ENCODE assay signal across 8 cellular contexts in genomic region chr11:83292709-83293435, GRCh38. TPM values are rescaled to one million over a fixed set of nuclear protein-coding genes. Genes with fewer than 3 reads are reported as not detected.
DNase-seq lines count a peak whose midpoint lies in the region; ATAC-seq and TF ChIP-seq lines count a peak whose summit lies in the region.

No MANE protein-coding gene starts in this region.

- H3K9me3 Mint-ChIP-seq in stimulated activated naive CD8-positive, alpha-beta T cell treated with anti-CD3 and anti-CD28 coated beads, Interleukin-15, amount 100 ng/mL, for 72 hours: no peaks in the 10 kb centered on the region

- 0 out of 2 replicates have a peak overlapping the region, but pooled peaks have one; percentile 24 for H3K4me3 ChIP-seq in SK-N-MC
- no peak overlapping the region for H3K4me3 ChIP-seq in left lung

- DNase-seq in activated gamma-delta T cell treated with Interleukin-2 at 50 U/mL for 16 hours: peak; percentile 12
- no peak for DNase-seq in activated gamma-delta T cell (lab: John Stamatoyannopoulos, UW)
- DNase-seq in LHCN-M2 (ENCODE audit: low read depth): peak; percentile 74
- peak; percentile 56 for DNase-seq in SK-N-MC (ENCODE audit: low read depth, low spot score)
- peak; percentile 83 for DNase-seq in cerebellar cortex (ENCODE audit: low spot score)
- no peak for DNase-seq in left lung
- peak; percentile 22 to 26 for DNase-seq in stimulated activated naive CD8-positive, alpha-beta T cell treated with anti-CD3 and anti-CD28 coated beads, Interleukin-15, amount 100 ng/mL, for 72 hours

- ATAC-seq in GM21786 (IDR thresholded peaks at IDR 0.05; ENCODE audit: unreplicated experiment): peak; percentile 62
- peak; percentile 85 for ATAC-seq in left lung
- ATAC-seq in stimulated activated naive CD8-positive, alpha-beta T cell treated with anti-CD3 and anti-CD28 coated beads, Interleukin-15, amount 100 ng/mL, for 72 hours: peak; percentile 84

- H3K4me3 Mint-ChIP-seq in stimulated activated naive CD8-positive, alpha-beta T cell treated with anti-CD3 and anti-CD28 coated beads, Interleukin-15, amount 100 ng/mL, for 72 hours: peak overlapping the region; percentile 50 to 68

- H3K4me1 ChIP-seq in left lung: peaks cover 0 to 7% of the 10 kb centered on the region in 2 donors

- H3K9ac ChIP-seq in SK-N-MC (ENCODE audit: insufficient read length): peak overlapping the region; percentile 46

- TF ChIP-seq CTCF in left lung (IDR thresholded peaks at IDR 0.05): peak; percentile 67 to 74

- H3K36me3 ChIP-seq in SK-N-MC (ENCODE audit: insufficient read depth, low read length) (no peaks in the 10 kb centered on the region), left lung (no peaks in the 10 kb centered on the region)

- H3K27ac ChIP-seq in SK-N-MC (no peak overlapping the region), left lung (no peak overlapping the region)

- no peaks in the 10 kb centered on the region for H3K27me3 ChIP-seq in left lung

- intact Hi-C loops in left lung (cut with DNase I): loop anchor here in 1 of 2 donors (10.0 kb wide), 2 partner anchors 432 to 522 kb away; no protein-coding TSS in a partner anchor

- H3K4me1 Mint-ChIP-seq in stimulated activated naive CD8-positive, alpha-beta T cell treated with anti-CD3 and anti-CD28 coated beads, Interleukin-15, amount 100 ng/mL, for 72 hours: peaks cover 6% of the 10 kb centered on the region

- H3K27ac Mint-ChIP-seq in stimulated activated naive CD8-positive, alpha-beta T cell treated with anti-CD3 and anti-CD28 coated beads, Interleukin-15, amount 100 ng/mL, for 72 hours: no peak overlapping the region

- no peaks in the 10 kb centered on the region for H3K27me3 Mint-ChIP-seq in stimulated activated naive CD8-positive, alpha-beta T cell treated with anti-CD3 and anti-CD28 coated beads, Interleukin-15, amount 100 ng/mL, for 72 hours

- no peaks in the 10 kb centered on the region for H3K9me3 ChIP-seq in SK-N-MC (ENCODE audit: low read depth, low read length)
- H3K9me3 ChIP-seq in left lung: no peaks in the 10 kb centered on the region

RNA-seq across cellular contexts. Expression of gene CCDC90B, which starts 6.7 kb away (rescaled TPM):
- total RNA-seq in LHCN-M2 (2014; rRNA removed) (86.2 and 97.6 TPM in 2 replicates), left lung (10 to 100 TPM; 22.5 to 30.1 TPM)
- 63.1 TPM for polyA plus RNA-seq in LHCN-M2 (2012)

Comparison
In these comparisons a context has a peak if more than half of its experiments do, and no peak if none do; other contexts are left out.
1. DNase-seq: peak in activated gamma-delta T cell treated with Interleukin-2 at 50 U/mL for 16 hours (single experiment), LHCN-M2 (single experiment), SK-N-MC (single experiment), cerebellar cortex (single experiment) and stimulated activated naive CD8-positive, alpha-beta T cell treated with anti-CD3 and anti-CD28 coated beads, Interleukin-15, amount 100 ng/mL, for 72 hours (2 of 2); none in activated gamma-delta T cell (single experiment) and left lung (0 of 2).
2. Peak in every context shown above with its lines, with median percentiles within 50 percentile points of each other: ATAC-seq.